In genomic region chr6:168313371-168314028, GRCh38 we compare ENCODE assay signal across 1 cellular context.
A peak's percentile ranks its signal among the peaks of the same experiment; 100 is the strongest.
TF ChIP-seq lines count a peak whose summit lies in the region.

No MANE protein-coding gene starts in this region.

TF ChIP-seq in HepG2, 621 proteins besides CTCF, POLR2A, EP300 and RAD21 (continued from another document):
- peak; percentile 15; the same call in 1 of the 2 replicates for TF ChIP-seq ZNF687 (CRISPR knock-in tag; IDR thresholded peaks at IDR 0.05)
TF ChIP-seq in HepG2: peak in this region for 19.
